ENCODE assay signal across 12 cellular contexts in the genomic region with DNA sequence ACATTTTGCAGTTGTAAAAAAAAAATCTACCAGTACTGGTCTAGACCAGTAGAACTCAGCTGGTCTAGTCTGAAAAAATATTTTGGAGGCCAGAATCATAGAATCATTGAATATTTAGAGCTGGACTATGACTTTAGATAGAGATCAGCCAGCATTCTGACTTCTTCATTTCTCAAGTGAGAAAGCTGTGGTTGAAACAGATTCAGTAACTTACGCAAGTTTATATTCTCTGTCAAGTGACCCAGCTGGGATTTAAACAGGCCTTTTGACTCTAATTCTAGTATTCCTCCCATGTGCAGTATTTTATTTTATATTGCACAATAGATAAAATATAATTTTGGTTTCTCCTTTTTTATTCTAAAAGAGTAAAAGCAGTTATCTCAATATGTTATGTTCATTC. TPM values are rescaled to one million over a fixed set of nuclear protein-coding genes. Genes with fewer than 3 reads are reported as not detected.
DNase-seq lines count a peak whose midpoint lies in the region; ATAC-seq and TF ChIP-seq lines count a peak whose summit lies in the region.
"Had no signal": no experiment of that assay in that cellular context is flagged by ENCODE, and none has a peak within 500 bp of the region (broad histone marks: within the 10 kb centered on the region; RNA-seq: fewer than 3 reads in every experiment).

No MANE protein-coding gene starts in this region.

- no peak overlapping the region for H2AFZ ChIP-seq in osteoblast (ENCODE audit: low read length)

- peak overlapping the region; percentile 40 for H3K27ac ChIP-seq in osteoblast (ENCODE audit: low read depth, low read length)

- H3K36me3 Mint-ChIP-seq in activated naive CD8-positive, alpha-beta T cell treated with anti-CD3 and anti-CD28 coated beads for 36 hours: peaks cover 46% of the 10 kb centered on the region

- no peak for ATAC-seq in GM21786 (IDR thresholded peaks at IDR 0.05; ENCODE audit: unreplicated experiment)

- no peak overlapping the region for H3K4me2 ChIP-seq in osteoblast (ENCODE audit: insufficient read depth, low read length)

- TF ChIP-seq CTCF in GM20000 (IDR thresholded peaks at IDR 0.05; ENCODE audit: extremely low read depth, missing control alignments) (no peak), osteoblast (IDR thresholded peaks at IDR 0.05; ENCODE audit: extremely low read depth, low read depth, low read length) (no peak)

- H4K20me1 ChIP-seq in osteoblast (ENCODE audit: insufficient read depth, low read length): peaks cover 64% of the 10 kb centered on the region

- H3K4me3 ChIP-seq in osteoblast (ENCODE audit: insufficient read depth, low read length): no peak overlapping the region

- peak; percentile 15 for DNase-seq in AG20443 (ENCODE audit: low spot score)
- DNase-seq in GM20000 (ENCODE audit: low spot score): peak; percentile 36
- no peak for DNase-seq in activated naive CD8-positive, alpha-beta T cell treated with anti-CD3 and anti-CD28 coated beads for 36 hours
- DNase-seq in osteoblast (ENCODE audit: insufficient read length, low spot score, missing footprints): no peak
- DNase-seq in effector CD4-positive, alpha-beta T cell: no peak
- DNase-seq in mesenteric fat pad (ENCODE audit: low spot score): no peak
- DNase-seq in amygdala (lab: John Stamatoyannopoulos, UW): no peak
- DNase-seq: Calu3; dorsolateral prefrontal cortex; NCI-H1417; stimulated activated naive CD4-positive, alpha-beta T cell treated with Interleukin-2 at 50 U/mL for 16 hours had no signal

- H3K79me2 ChIP-seq in osteoblast (ENCODE audit: insufficient read depth, low read length): peaks cover 89% of the 10 kb centered on the region

- peak overlapping the region; percentile 32 for H3K27ac Mint-ChIP-seq in activated naive CD8-positive, alpha-beta T cell treated with anti-CD3 and anti-CD28 coated beads for 36 hours

- no peak overlapping the region for H3K4me3 Mint-ChIP-seq in activated naive CD8-positive, alpha-beta T cell treated with anti-CD3 and anti-CD28 coated beads for 36 hours

- no peaks in the 10 kb centered on the region for H3K27me3 Mint-ChIP-seq in activated naive CD8-positive, alpha-beta T cell treated with anti-CD3 and anti-CD28 coated beads for 36 hours

- H3K27me3 ChIP-seq in osteoblast (ENCODE audit: insufficient read depth, low read length): no peaks in the 10 kb centered on the region
- H3K27me3 ChIP-seq: dorsolateral prefrontal cortex had no signal

- H3K9me3 ChIP-seq in osteoblast (ENCODE audit: low read depth, low read length): no peaks in the 10 kb centered on the region

- peaks cover 18% of the 10 kb centered on the region for H3K36me3 ChIP-seq in osteoblast (ENCODE audit: insufficient read depth, low read length)

- no peaks in the 10 kb centered on the region for H3K9me3 Mint-ChIP-seq in activated naive CD8-positive, alpha-beta T cell treated with anti-CD3 and anti-CD28 coated beads for 36 hours

- peaks cover 67% of the 10 kb centered on the region for H3K4me1 Mint-ChIP-seq in activated naive CD8-positive, alpha-beta T cell treated with anti-CD3 and anti-CD28 coated beads for 36 hours

- H3K4me1 ChIP-seq in osteoblast (ENCODE audit: insufficient read depth, low read length): peaks cover 50% of the 10 kb centered on the region

RNA-seq across cellular contexts. Expression of gene TNRC6A, which starts 4.9 kb away (rescaled TPM):
- total RNA-seq in activated naive CD8-positive, alpha-beta T cell treated with anti-CD3 and anti-CD28 coated beads for 36 hours: 10 to 100 TPM; 30.3 to 33.9 TPM
- total RNA-seq in osteoblast (38.0 and 40.7 TPM in 2 replicates), mesenteric fat pad (55.3 TPM)

Comparison
In these comparisons a context has a peak if more than half of its experiments do, and no peak if none do; other contexts are left out.
1. DNase-seq: peak in AG20443 (single experiment) and GM20000 (single experiment); none in activated naive CD8-positive, alpha-beta T cell treated with anti-CD3 and anti-CD28 coated beads for 36 hours (single experiment), osteoblast (single experiment), effector CD4-positive, alpha-beta T cell (single experiment), mesenteric fat pad (single experiment) and amygdala (0 of 56).